In the genomic region with DNA sequence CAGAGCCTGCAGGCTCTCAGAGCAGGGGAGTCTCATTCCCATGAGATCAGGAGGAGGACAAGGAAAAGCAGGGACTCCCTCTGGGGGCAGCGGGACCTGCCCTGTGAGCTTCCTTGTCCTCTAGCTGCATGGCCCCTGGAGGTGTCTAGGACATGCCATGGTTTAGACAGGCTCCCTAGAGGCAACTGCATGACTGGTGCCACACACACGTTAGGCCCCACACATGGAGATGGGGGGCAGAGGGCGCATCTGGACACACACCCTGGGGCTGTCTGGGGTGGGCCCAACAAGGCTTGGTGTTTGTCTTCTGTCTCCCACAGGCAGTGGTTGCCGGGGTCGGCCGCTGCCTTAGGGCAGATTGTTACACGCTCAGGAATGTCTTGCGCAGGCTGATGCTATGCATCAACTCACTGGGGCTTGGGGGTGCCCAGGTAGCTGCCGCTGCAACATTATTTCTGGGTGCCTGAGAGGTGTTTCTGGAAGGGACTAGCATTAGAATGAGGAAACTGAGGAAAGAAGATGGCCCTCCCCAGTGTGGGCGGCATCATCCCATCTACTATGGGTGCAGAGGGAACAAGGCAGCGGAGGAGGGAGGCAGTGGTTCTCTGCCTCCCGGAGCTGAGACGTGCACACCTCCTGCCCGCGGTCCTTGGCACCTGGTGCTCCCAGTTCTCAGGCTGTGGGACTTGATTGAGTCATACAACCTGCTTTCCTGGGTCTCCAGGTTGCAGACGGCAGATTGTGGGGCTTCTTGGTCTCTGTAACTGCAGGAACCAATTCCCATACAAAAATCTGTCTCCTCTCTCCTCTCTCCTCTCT, we compare ENCODE assay signal across 20 cellular contexts. TPM values are rescaled to one million over a fixed set of nuclear protein-coding genes. Genes with fewer than 3 reads are reported as not detected.
A peak's percentile ranks its signal among the peaks of the same experiment; 100 is the strongest.
DNase-seq lines count a peak whose midpoint lies in the region; TF ChIP-seq lines count a peak whose summit lies in the region.
"Had no signal": no experiment of that assay in that cellular context is flagged by ENCODE, and none has a peak within 500 bp of the region (broad histone marks: within the 10 kb centered on the region; RNA-seq: fewer than 3 reads in every experiment).

No MANE protein-coding gene starts in this region.

- no peaks in the 10 kb centered on the region for H3K27me3 Mint-ChIP-seq in activated CD4-positive, alpha-beta memory T cell treated with anti-CD3 and anti-CD28 coated beads, Interleukin-2, amount 10 ng/mL, durations not matched to agents 7 days and 5 days

- no peaks in the 10 kb centered on the region for H3F3A ChIP-seq in smooth muscle cell (ENCODE audit: low read depth)

- no peaks in the 10 kb centered on the region for H4K20me1 ChIP-seq in smooth muscle cell (ENCODE audit: low read depth)

- H3K9me3 Mint-ChIP-seq in activated CD4-positive, alpha-beta memory T cell treated with anti-CD3 and anti-CD28 coated beads, Interleukin-2, amount 10 ng/mL, durations not matched to agents 7 days and 5 days: no peaks in the 10 kb centered on the region
- H3K9me3 Mint-ChIP-seq: dendritic cell treated with granulocyte-macrophage colony-stimulating factor and Interleukin-4, amounts not matched to agents 40 ng/mL and 50 ng/mL, for 4 days; neural progenitor cell had no signal

- H3K4me1 ChIP-seq in esophagus squamous epithelium (peaks cover 0 to 24% (median 0%) of the 10 kb centered on the region in 3 donors), smooth muscle cell (ENCODE audit: low read depth) (no peaks in the 10 kb centered on the region)
- H3K4me1 ChIP-seq: gastroesophageal sphincter, neural progenitor cell had no signal

- H3K9ac ChIP-seq in smooth muscle cell (ENCODE audit: low read depth): no peak overlapping the region
- H3K9ac ChIP-seq: neural progenitor cell had no signal

- H3K27ac ChIP-seq in esophagus squamous epithelium (peak overlapping the region in 3 of 4 donors; percentile 11 to 54 (median 39)), smooth muscle cell (ENCODE audit: low read depth) (peak overlapping the region; percentile 40)
- H3K27ac ChIP-seq: gastroesophageal sphincter, neural progenitor cell had no signal

- H3K36me3 ChIP-seq in esophagus squamous epithelium: no peaks in the 10 kb centered on the region
- no peaks in the 10 kb centered on the region for H3K36me3 ChIP-seq in smooth muscle cell (ENCODE audit: low read depth)
- H3K36me3 ChIP-seq: gastroesophageal sphincter, neural progenitor cell had no signal

- H3K4me3 ChIP-seq in esophagus squamous epithelium (no peak overlapping the region), smooth muscle cell (no peak overlapping the region)
- H3K4me3 ChIP-seq: gastroesophageal sphincter, neural progenitor cell had no signal

- no peaks in the 10 kb centered on the region for H3K9me3 ChIP-seq in esophagus squamous epithelium
- H3K9me3 ChIP-seq in smooth muscle cell (replicated peaks; ENCODE audit: low read depth): no peaks in the 10 kb centered on the region
- H3K9me3 ChIP-seq: gastroesophageal sphincter had no signal

- 58 to 66% methylated on average over 7 to 9 of the region's 16 CpGs for WGBS in esophagus squamous epithelium, 2 donors
- WGBS in smooth muscle cell (ENCODE audit: low lambda C conversion rate): 78% methylated on average over 16 of the region's 16 CpGs

- H3K27ac Mint-ChIP-seq in activated CD4-positive, alpha-beta memory T cell treated with anti-CD3 and anti-CD28 coated beads, Interleukin-2, amount 10 ng/mL, durations not matched to agents 7 days and 5 days: no peak overlapping the region
- H3K27ac Mint-ChIP-seq: dendritic cell treated with granulocyte-macrophage colony-stimulating factor and Interleukin-4, amounts not matched to agents 40 ng/mL and 50 ng/mL, for 4 days; neural progenitor cell had no signal

- H3K4me1 Mint-ChIP-seq in activated CD4-positive, alpha-beta memory T cell treated with anti-CD3 and anti-CD28 coated beads, Interleukin-2, amount 10 ng/mL, durations not matched to agents 7 days and 5 days: peaks cover 2% of the 10 kb centered on the region
- H3K4me1 Mint-ChIP-seq: neural progenitor cell had no signal

- TF ChIP-seq POLR2A in esophagus squamous epithelium (IDR thresholded peaks at IDR 0.05): no peak

- H3K4me2 ChIP-seq in smooth muscle cell: no peak overlapping the region
- H3K4me2 ChIP-seq: neural progenitor cell had no signal

- CTCF ChIA-PET in activated CD4-positive, alpha-beta memory T cell treated with anti-CD3 and anti-CD28 coated beads, Interleukin-2, amount 10 ng/mL, durations not matched to agents 7 days and 5 days (lab: Charles Lee): no interaction called here

- H2AFZ ChIP-seq in smooth muscle cell (ENCODE audit: low read depth): no peak overlapping the region
- H2AFZ ChIP-seq: neural progenitor cell had no signal

- no peaks in the 10 kb centered on the region for H3K36me3 Mint-ChIP-seq in activated CD4-positive, alpha-beta memory T cell treated with anti-CD3 and anti-CD28 coated beads, Interleukin-2, amount 10 ng/mL, durations not matched to agents 7 days and 5 days (ENCODE audit: low read depth)
- H3K36me3 Mint-ChIP-seq: neural progenitor cell had no signal

- H3K79me2 ChIP-seq in smooth muscle cell (ENCODE audit: low read depth): no peaks in the 10 kb centered on the region

- peaks cover 0 to 18% (median 0%) of the 10 kb centered on the region in 4 donors for H3K27me3 ChIP-seq in esophagus squamous epithelium
- no peaks in the 10 kb centered on the region for H3K27me3 ChIP-seq in smooth muscle cell (ENCODE audit: low read depth)
- H3K27me3 ChIP-seq: neural progenitor cell had no signal

- DNase-seq in ELR (ENCODE audit: low read depth): peak; percentile 91
- DNase-seq in RPMI7951 (ENCODE audit: low read depth): peak; percentile 88
- no peak for DNase-seq in esophagus squamous epithelium (lab: John Stamatoyannopoulos, UW)
- DNase-seq in smooth muscle cell (lab: John Stamatoyannopoulos, UW; ENCODE audit: unreplicated experiment): no peak
- DNase-seq in NCI-H146 treated with DMSO at 0.1 percent for 48 hours (lab: John Stamatoyannopoulos, UW; ENCODE audit: unreplicated experiment): no peak
- DNase-seq in activated CD8-positive, alpha-beta memory T cell treated with anti-CD3 and anti-CD28 coated beads, Interleukin-2, amount 50 U/mL, for 4 hours: no peak
- no peak for DNase-seq in activated CD4-positive, alpha-beta memory T cell treated with anti-CD3 and anti-CD28 coated beads, Interleukin-2, amount 10 ng/mL, durations not matched to agents 7 days and 5 days
- DNase-seq: activated CD4-positive, alpha-beta T cell treated with anti-CD3 and anti-CD28 coated beads for 4 hours; activated effector memory CD4-positive, alpha-beta T cell treated with Interleukin-2 at 50 U/mL for 16 hours; DND-41; NCI-H1694; NCI-H446 treated with DMSO at 0.1 percent for 48 hours; RPMI8226; stimulated activated CD4-positive, alpha-beta T cell treated with anti-CD3 and anti-CD28 coated beads, Interleukin-12 subunit alpha, Interleukin-12 subunit beta, amount 100 ng/mL, for 4 hours; stimulated activated CD8-positive, alpha-beta memory T cell treated with anti-CD3 and anti-CD28 coated beads, Interleukin-4, amount 100 ng/mL, for 48 hours; substantia nigra had no signal

- no peak for TF ChIP-seq CTCF in esophagus squamous epithelium (IDR thresholded peaks at IDR 0.05)
- no peak for TF ChIP-seq CTCF in smooth muscle cell (IDR thresholded peaks at IDR 0.05; ENCODE audit: borderline replicate concordance, insufficient read depth, poor library complexity, severe bottlenecking)

- H3K4me3 Mint-ChIP-seq in activated CD4-positive, alpha-beta memory T cell treated with anti-CD3 and anti-CD28 coated beads, Interleukin-2, amount 10 ng/mL, durations not matched to agents 7 days and 5 days: no peak overlapping the region
- H3K4me3 Mint-ChIP-seq: dendritic cell treated with granulocyte-macrophage colony-stimulating factor and Interleukin-4, amounts not matched to agents 40 ng/mL and 50 ng/mL, for 4 days; neural progenitor cell had no signal

- POLR2A ChIA-PET in activated CD4-positive, alpha-beta memory T cell treated with anti-CD3 and anti-CD28 coated beads, Interleukin-2, amount 10 ng/mL, durations not matched to agents 7 days and 5 days (lab: Charles Lee): no interaction called here

- intact Hi-C loops in esophagus squamous epithelium (cut with DNase I): no loop called here

RNA-seq across cellular contexts. Expression of a gene that starts 32.1 kb away (rescaled TPM):
- total RNA-seq in RPMI7951 (2014; rRNA removed; shearing (Covaris generic)): 0.10 TPM in 1 of 2 replicates, not detected in the other
- total RNA-seq in esophagus squamous epithelium (1 to 10 TPM; 2.5 to 8.3 (median 3.1) TPM), smooth muscle cell (not detected in 2 replicates)
- 0.05 and 0.48 TPM in 2 replicates for polyA plus RNA-seq in smooth muscle cell
- total RNA-seq in activated CD4-positive, alpha-beta memory T cell treated with anti-CD3 and anti-CD28 coated beads, Interleukin-2, amount 10 ng/mL, durations not matched to agents 7 days and 5 days: under 1 TPM; 0.08 to 0.13 TPM
- total RNA-seq: gastroesophageal sphincter, renal cortical epithelial cell had no signal

RNA-seq across cellular contexts. Expression of a gene that starts 44.4 kb away (rescaled TPM):
- 4.0 and 7.1 TPM in 2 replicates for total RNA-seq in RPMI7951 (2014; rRNA removed; shearing (Covaris generic))
- total RNA-seq in esophagus squamous epithelium (10 to 100 TPM in 1 of 4 donors, 1 to 10 TPM in 1, under 1 TPM in 2; 0.76 to 12.2 (median 1.9) TPM), smooth muscle cell (10.9 and 12.0 TPM in 2 replicates)
- polyA plus RNA-seq in smooth muscle cell: 33.9 and 35.9 TPM in 2 replicates
- under 1 TPM; 0.48 to 0.75 TPM for total RNA-seq in activated CD4-positive, alpha-beta memory T cell treated with anti-CD3 and anti-CD28 coated beads, Interleukin-2, amount 10 ng/mL, durations not matched to agents 7 days and 5 days

Comparison
In these comparisons a context has a peak if more than half of its experiments do, and no peak if none do; other contexts are left out.
1. DNase-seq: peak in ELR (single experiment) and RPMI7951 (single experiment); none in esophagus squamous epithelium (single experiment), smooth muscle cell (single experiment), NCI-H146 treated with DMSO at 0.1 percent for 48 hours (single experiment), activated CD8-positive, alpha-beta memory T cell treated with anti-CD3 and anti-CD28 coated beads, Interleukin-2, amount 50 U/mL, for 4 hours (single experiment) and activated CD4-positive, alpha-beta memory T cell treated with anti-CD3 and anti-CD28 coated beads, Interleukin-2, amount 10 ng/mL, durations not matched to agents 7 days and 5 days (single experiment).